Comparison of ENCODE assay signal across 10 cellular contexts in the genomic region with DNA sequence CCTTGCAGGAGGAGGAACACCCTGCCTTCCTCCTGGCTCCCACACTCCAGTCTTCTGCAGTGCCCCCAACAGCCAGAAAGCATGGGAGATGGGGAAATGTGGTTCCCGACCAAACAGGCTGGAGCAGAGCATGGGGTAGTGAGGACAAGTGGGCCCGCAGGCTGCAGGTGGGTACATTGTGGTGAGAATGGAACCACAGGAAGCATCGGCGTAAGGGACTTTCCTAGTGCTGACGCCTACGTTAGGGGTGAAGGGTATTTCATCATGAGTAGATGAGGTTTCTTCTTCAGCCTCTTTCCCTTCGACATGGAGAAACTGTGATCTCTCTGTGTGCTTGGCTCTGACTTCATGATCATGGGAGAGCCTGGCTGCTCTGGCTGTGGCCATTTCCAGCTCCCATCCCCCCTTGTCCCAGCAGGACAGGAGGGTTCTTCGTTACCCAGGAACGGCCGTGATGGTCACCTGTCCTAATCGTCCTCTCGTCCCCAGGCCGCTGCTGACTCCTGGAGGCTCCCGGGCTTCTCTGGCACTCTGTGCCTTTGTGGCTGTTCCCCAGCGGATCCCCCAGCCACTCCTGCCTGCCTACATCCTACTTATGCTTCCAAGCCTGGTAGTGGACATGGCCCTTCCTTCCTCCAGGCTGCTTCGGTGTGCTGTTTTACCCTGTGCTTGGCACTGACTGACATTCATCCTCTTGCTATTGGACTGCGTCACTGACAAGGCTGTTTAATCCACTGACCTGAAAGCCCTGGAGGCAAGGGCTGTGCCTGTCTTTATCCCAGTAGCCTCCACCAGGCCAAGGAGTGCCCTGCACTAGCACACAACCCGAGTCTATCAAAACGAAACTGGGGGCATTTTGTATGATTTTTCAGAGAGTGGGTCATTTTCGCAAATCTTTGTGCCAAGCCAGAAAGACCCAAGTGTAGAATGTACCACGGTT.
A peak's percentile ranks its signal among the peaks of the same experiment; 100 is the strongest.
DNase-seq lines count a peak whose midpoint lies in the region; ATAC-seq, FAIRE-seq and TF ChIP-seq lines count a peak whose summit lies in the region.
"Had no signal": no experiment of that assay in that cellular context is flagged by ENCODE, and none has a peak within 500 bp of the region (broad histone marks: within the 10 kb centered on the region; RNA-seq: fewer than 3 reads in every experiment).

No MANE protein-coding gene starts in this region.

- peaks cover 20% of the 10 kb centered on the region for H3K4me1 Mint-ChIP-seq in CD4-positive, alpha-beta T cell (ENCODE audit: low read depth)
- H3K4me1 Mint-ChIP-seq in naive thymus-derived CD4-positive, alpha-beta T cell: peaks cover 6 to 46% (median 28%) of the 10 kb centered on the region in 7 donors

- no peak overlapping the region for H3K4me3 Mint-ChIP-seq in CD4-positive, alpha-beta T cell
- H3K4me3 Mint-ChIP-seq in naive thymus-derived CD4-positive, alpha-beta T cell: peak overlapping the region; percentile 7 to 86 (median 58)

- H3K36me3 Mint-ChIP-seq in CD4-positive, alpha-beta T cell (ENCODE audit: low read depth): no peaks in the 10 kb centered on the region
- peaks cover 0 to 10% (median 0%) of the 10 kb centered on the region in 5 donors for H3K36me3 Mint-ChIP-seq in naive thymus-derived CD4-positive, alpha-beta T cell

- H3K27ac ChIP-seq in CD4-positive, alpha-beta T cell (ENCODE audit: low read depth, low read length): no peak overlapping the region
- peak overlapping the region; percentile 51 for H3K27ac ChIP-seq in naive thymus-derived CD4-positive, alpha-beta T cell (ENCODE audit: low read depth, low read length)
- H3K27ac ChIP-seq: BLaER1 had no signal

- TF ChIP-seq CTCF in CD4-positive, alpha-beta T cell (IDR thresholded peaks at IDR 0.05): no peak

- H3K27ac Mint-ChIP-seq in CD4-positive, alpha-beta T cell: peak overlapping the region; percentile 56
- peak overlapping the region; percentile 36 to 95 (median 87) for H3K27ac Mint-ChIP-seq in naive thymus-derived CD4-positive, alpha-beta T cell

- no peaks in the 10 kb centered on the region for H3K27me3 ChIP-seq in CD4-positive, alpha-beta T cell (ENCODE audit: control insufficient read depth, insufficient read depth, low read length)
- no peaks in the 10 kb centered on the region for H3K27me3 ChIP-seq in naive thymus-derived CD4-positive, alpha-beta T cell (ENCODE audit: control insufficient read depth in 2 of 2, insufficient read depth in 2 of 2, low read length in 2 of 2)
- H3K27me3 ChIP-seq in HAP-1 (ENCODE audit: low read depth): no peaks in the 10 kb centered on the region
- H3K27me3 ChIP-seq: BLaER1 had no signal

- no peaks in the 10 kb centered on the region for H3K9me3 Mint-ChIP-seq in CD4-positive, alpha-beta T cell
- peaks cover 0 to 6% (median 0%) of the 10 kb centered on the region in 11 donors for H3K9me3 Mint-ChIP-seq in naive thymus-derived CD4-positive, alpha-beta T cell

- H3K9me3 ChIP-seq in CD4-positive, alpha-beta T cell (ENCODE audit: control insufficient read depth, low read length): no peaks in the 10 kb centered on the region
- H3K9me3 ChIP-seq in naive thymus-derived CD4-positive, alpha-beta T cell (ENCODE audit: control insufficient read depth in 2 of 3, low read length in 3 of 3): peaks cover 0 to 5% (median 0%) of the 10 kb centered on the region in 3 experiments
- H3K9me3 ChIP-seq in HAP-1: peaks cover 3% of the 10 kb centered on the region; the same call in 1 of the 2 replicates

- H3K27me3 Mint-ChIP-seq in CD4-positive, alpha-beta T cell: no peaks in the 10 kb centered on the region
- H3K27me3 Mint-ChIP-seq in naive thymus-derived CD4-positive, alpha-beta T cell: peaks cover 0 to 2% (median 0%) of the 10 kb centered on the region in 5 donors

- DNase-seq in CD4-positive, alpha-beta T cell: peak in 7 of 10 experiments; percentile 8 to 49 (median 29)
- peak; percentile 45 for DNase-seq in activated CD4-positive, alpha-beta T cell treated with anti-CD3 and anti-CD28 coated beads, Interleukin-2, amount 50 U/mL, for 1 hour
- DNase-seq in naive thymus-derived CD4-positive, alpha-beta T cell: peak; percentile 9 to 78 (median 56)
- no peak for DNase-seq in GDM1 (lab: John Stamatoyannopoulos, UW)
- no peak for DNase-seq in H54 (ENCODE audit: insufficient read length, low spot score)
- no peak for DNase-seq in HAP-1 (ENCODE audit: low spot score in 2 of 2)
- no peak for DNase-seq in dermis blood vessel endothelial cell
- DNase-seq: NCI-H187 treated with DMSO at 0.1 percent for 48 hours had no signal

- no peaks in the 10 kb centered on the region for H3K36me3 ChIP-seq in naive thymus-derived CD4-positive, alpha-beta T cell (ENCODE audit: control insufficient read depth in 2 of 3, insufficient read depth in 3 of 3, low read length in 3 of 3)
- H3K36me3 ChIP-seq in HAP-1 (replicated peaks): no peaks in the 10 kb centered on the region
- H3K36me3 ChIP-seq: BLaER1 had no signal

- peak; percentile 95 for ATAC-seq in CD4-positive, alpha-beta T cell (ENCODE audit: poor library complexity)
- ATAC-seq in HG02610 (IDR thresholded peaks at IDR 0.05; ENCODE audit: unreplicated experiment): peak; percentile 60
- peak; percentile 97 for ATAC-seq in naive thymus-derived CD4-positive, alpha-beta T cell

- POLR2A ChIA-PET in CD4-positive, alpha-beta T cell (lab: Charles Lee): no interaction called here
- POLR2A ChIA-PET in naive thymus-derived CD4-positive, alpha-beta T cell (lab: Charles Lee): no interaction called here

- FAIRE-seq in H54 (lab: Jason Lieb, UNC): no peak

- CTCF ChIA-PET in CD4-positive, alpha-beta T cell (lab: Charles Lee): no interaction called here
- CTCF ChIA-PET in naive thymus-derived CD4-positive, alpha-beta T cell (lab: Charles Lee): no interaction called here

- intact Hi-C loops in CD4-positive, alpha-beta T cell (cut with DNase I, micrococcal nuclease): no loop called here
- intact Hi-C loops in naive thymus-derived CD4-positive, alpha-beta T cell (cut with micrococcal nuclease): loop anchor here in 1 of 2 donors (1.0 to 5.0 kb wide), 4 partner anchors 24 to 85 kb away; a partner anchor contains a TSS

- H3K4me1 ChIP-seq in naive thymus-derived CD4-positive, alpha-beta T cell (ENCODE audit: control insufficient read depth in 2 of 2, insufficient read depth in 2 of 2, low read length in 2 of 2): peaks cover 12 to 14% of the 10 kb centered on the region in 2 donors
- no peaks in the 10 kb centered on the region for H3K4me1 ChIP-seq in HAP-1

- no peak for TF ChIP-seq POLR2A in H54 (IDR thresholded peaks at IDR 0.05; ENCODE audit: low read depth, low read length)

- peak overlapping the region; percentile 27 for H3K4me3 ChIP-seq in naive thymus-derived CD4-positive, alpha-beta T cell (ENCODE audit: low read length)
- no peak overlapping the region for H3K4me3 ChIP-seq in HAP-1
- H3K4me3 ChIP-seq: BLaER1 had no signal

- in situ Hi-C loops in HAP-1 (cut with MboI; ENCODE audit: low sequenced_read_pairs): no loop called here

Comparison
In these comparisons a context has a peak if more than half of its experiments do, and no peak if none do; other contexts are left out.
1. DNase-seq: peak in CD4-positive, alpha-beta T cell (7 of 10), activated CD4-positive, alpha-beta T cell treated with anti-CD3 and anti-CD28 coated beads, Interleukin-2, amount 50 U/mL, for 1 hour (single experiment) and naive thymus-derived CD4-positive, alpha-beta T cell (9 of 9); none in GDM1 (single experiment), H54 (single experiment), HAP-1 (0 of 2) and dermis blood vessel endothelial cell (single experiment).
2. Peak in every context shown above with its lines, with median percentiles within 50 percentile points of each other: ATAC-seq.